In genomic region chr17:32927724-32928526, GRCh38 we compare ENCODE assay signal across 1 cellular context.
A peak's percentile ranks its signal among the peaks of the same experiment; 100 is the strongest.
TF ChIP-seq lines count a peak whose summit lies in the region.

TSS of gene TMEM98 (plus strand) at chr17:32928153. CDS start at chr17:32931529, 3,376 bp downstream.

TF ChIP-seq in K562, 482 proteins besides CTCF, POLR2A, EP300 and RAD21 (continued from another document):
- TF ChIP-seq ZNF639 (CRISPR knock-in tag; conservative IDR thresholded peaks at IDR 0.05 in 1 of 2, IDR thresholded peaks at IDR 0.05 in 1 of 2) (0 out of 4 replicates have a peak, but pooled peaks of 1 of the 2 experiments have one; percentile 55), ZNF561 (CRISPR knock-in tag; conservative IDR thresholded peaks at IDR 0.05) (no peak), ATF3 (IDR thresholded peaks at IDR 0.05) (no peak), ATF3 (CRISPR knock-in tag; conservative IDR thresholded peaks at IDR 0.05) (no peak), HOMEZ (CRISPR knock-in tag; IDR thresholded peaks at IDR 0.05) (0 out of 2 replicates have a peak, but pooled peaks have one; percentile 17), SREBF1 (IDR thresholded peaks at IDR 0.05; ENCODE audit: borderline replicate concordance, low read depth, low read length) (no peak), PHF21A (IDR thresholded peaks at IDR 0.05; ENCODE audit: borderline replicate concordance, low read depth) (no peak), SAFB (IDR thresholded peaks at IDR 0.05; ENCODE audit: borderline replicate concordance, low read depth, low read length) (no peak), ZNF143 (CRISPR knock-in tag; IDR thresholded peaks at IDR 0.05) (no peak), ZNF318 (IDR thresholded peaks at IDR 0.05; ENCODE audit: borderline replicate concordance in 1 of 2, low read depth in 1 of 2) (no peak), TOE1 (IDR thresholded peaks at IDR 0.05; ENCODE audit: borderline replicate concordance) (no peak), TOE1 (CRISPR knock-in tag; IDR thresholded peaks at IDR 0.05; ENCODE audit: borderline replicate concordance, low read depth) (no peak), PHTF2 (CRISPR knock-in tag; IDR thresholded peaks at IDR 0.05) (no peak), ETV5 (CRISPR knock-in tag; IDR thresholded peaks at IDR 0.05; ENCODE audit: low read depth) (no peak), ASH1L (IDR thresholded peaks at IDR 0.05; ENCODE audit: borderline replicate concordance, low read depth, partially characterized antibody) (no peak), RBBP5 (IDR thresholded peaks at IDR 0.05; ENCODE audit: borderline replicate concordance, insufficient read depth, low read length, poor library complexity, severe bottlenecking) (peak; percentile 37), GATAD2B (IDR thresholded peaks at IDR 0.05; ENCODE audit: borderline replicate concordance) (peak; percentile 43; the same call in 1 of the 2 replicates), BMI1 (IDR thresholded peaks at IDR 0.05; ENCODE audit: low read length) (no peak), BRCA1 (IDR thresholded peaks at IDR 0.05) (no peak), BRCA1 (CRISPR knock-in tag; IDR thresholded peaks at IDR 0.05) (no peak), NR4A1 (CRISPR knock-in tag; IDR thresholded peaks at IDR 0.05) (no peak), NR4A1 (tag; IDR thresholded peaks at IDR 0.05) (no peak), E2F8 (IDR thresholded peaks at IDR 0.05; ENCODE audit: low read depth, partially characterized antibody) (no peak), POLR2G (IDR thresholded peaks at IDR 0.05; ENCODE audit: low read depth, low read length) (peak; percentile 82)
